ENCODE assay signal across 25 cellular contexts in the genomic region with DNA sequence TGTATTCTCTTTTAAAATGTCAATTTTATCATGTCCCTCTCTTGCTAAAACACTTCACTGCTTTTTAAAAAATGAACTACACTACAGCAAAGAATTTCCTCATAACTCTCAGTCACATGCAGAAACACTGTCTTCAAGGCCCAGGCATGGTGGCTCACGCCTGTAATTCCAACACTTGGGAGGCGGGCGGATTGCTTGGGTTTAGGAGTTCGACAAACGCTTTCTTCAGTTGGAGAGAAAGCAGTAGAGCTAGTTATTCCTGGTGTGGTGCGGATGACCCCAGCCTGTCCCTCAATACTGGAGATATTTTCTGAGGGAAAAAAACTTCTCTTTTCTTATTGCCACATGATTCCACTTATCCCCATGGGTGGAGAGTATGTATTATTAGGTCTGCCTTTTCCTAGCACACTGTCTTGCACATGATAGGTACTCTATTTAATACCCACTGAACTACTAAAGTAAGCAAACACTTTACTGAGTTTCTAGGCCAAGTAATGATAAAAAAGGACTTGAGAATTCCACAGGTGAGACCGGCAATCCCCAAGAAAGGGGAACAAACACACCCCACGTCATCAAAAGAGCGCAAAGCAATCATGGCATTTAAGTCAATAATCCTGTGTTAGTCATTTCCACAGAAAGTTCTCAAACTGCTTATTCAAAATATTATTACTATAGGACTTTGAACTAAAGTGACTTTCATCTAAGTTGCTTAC.
"Had no signal": no experiment of that assay in that cellular context is flagged by ENCODE, and none has a peak within 500 bp of the region (broad histone marks: within the 10 kb centered on the region; RNA-seq: fewer than 3 reads in every experiment).

No MANE protein-coding gene starts in this region.

- H3K27ac Mint-ChIP-seq: endodermal cell; immature natural killer cell; naive thymus-derived CD8-positive, alpha-beta T cell; nephron progenitor cell; stimulated activated effector memory CD8-positive, alpha-beta T cell treated with anti-CD3 and anti-CD28 coated beads, Interleukin-12 subunit alpha, Interleukin-12 subunit beta, amount 100 ng/mL, for 72 hours had no signal

- H3K27me3 Mint-ChIP-seq: naive thymus-derived CD8-positive, alpha-beta T cell had no signal

- H3K4me3 Mint-ChIP-seq: endodermal cell; immature natural killer cell; naive thymus-derived CD8-positive, alpha-beta T cell; nephron progenitor cell; stimulated activated effector memory CD8-positive, alpha-beta T cell treated with anti-CD3 and anti-CD28 coated beads, Interleukin-12 subunit alpha, Interleukin-12 subunit beta, amount 100 ng/mL, for 72 hours had no signal

- H3K4me1 ChIP-seq: gastroesophageal sphincter, heart right ventricle, stomach, thyroid gland had no signal

- H3K27ac ChIP-seq: epithelial cell of prostate, gastroesophageal sphincter, heart right ventricle, ovary, stomach, thyroid gland had no signal

- H3K4me1 Mint-ChIP-seq: endodermal cell; immature natural killer cell; naive thymus-derived CD8-positive, alpha-beta T cell; nephron progenitor cell; stimulated activated effector memory CD8-positive, alpha-beta T cell treated with anti-CD3 and anti-CD28 coated beads, Interleukin-12 subunit alpha, Interleukin-12 subunit beta, amount 100 ng/mL, for 72 hours had no signal

- ATAC-seq: esophagus mucosa; gastroesophageal sphincter; heart right ventricle; naive thymus-derived CD8-positive, alpha-beta T cell; sciatic nerve; stimulated activated effector memory CD8-positive, alpha-beta T cell treated with anti-CD3 and anti-CD28 coated beads, Interleukin-12 subunit alpha, Interleukin-12 subunit beta, amount 100 ng/mL, for 72 hours had no signal

- H3K36me3 Mint-ChIP-seq: immature natural killer cell; naive thymus-derived CD8-positive, alpha-beta T cell; stimulated activated effector memory CD8-positive, alpha-beta T cell treated with anti-CD3 and anti-CD28 coated beads, Interleukin-12 subunit alpha, Interleukin-12 subunit beta, amount 100 ng/mL, for 72 hours had no signal

- H3K4me3 ChIP-seq: gastroesophageal sphincter, heart right ventricle, ovary, smooth muscle cell, stomach, thyroid gland had no signal

- H3K9me3 Mint-ChIP-seq: immature natural killer cell; nephron progenitor cell; stimulated activated effector memory CD8-positive, alpha-beta T cell treated with anti-CD3 and anti-CD28 coated beads, Interleukin-12 subunit alpha, Interleukin-12 subunit beta, amount 100 ng/mL, for 72 hours had no signal

- H3K9me3 ChIP-seq: gastroesophageal sphincter, ovary, thyroid gland had no signal

- H3K27me3 ChIP-seq: gastroesophageal sphincter, heart right ventricle, ovary, stomach, thyroid gland had no signal

- H3K36me3 ChIP-seq: gastroesophageal sphincter, heart right ventricle, ovary, stomach, thyroid gland had no signal

- DNase-seq: central memory CD4-positive, alpha-beta T cell; effector CD8-positive, alpha-beta T cell; endodermal cell; foreskin fibroblast; heart right ventricle; hypothalamus; immature natural killer cell; islet precursor cell; naive thymus-derived CD8-positive, alpha-beta T cell; nephron progenitor cell; nucleus accumbens; ovary; retina; stimulated activated CD4-positive, alpha-beta T cell treated with anti-CD3 and anti-CD28 coated beads, Interleukin-12 subunit alpha, Interleukin-12 subunit beta, amount 100 ng/mL, for 4 hours; stimulated activated CD4-positive, alpha-beta T cell treated with anti-CD3 and anti-CD28 coated beads, Interleukin-1b, Interleukin-23, amount 100 ng/mL, for 48 hours; stimulated activated CD4-positive, alpha-beta T cell treated with anti-CD3 and anti-CD28 coated beads, Interleukin-4, amount 100 ng/mL, for 1 hour; stimulated activated naive CD4-positive, alpha-beta T cell treated with Interleukin-2 at 50 U/mL for 16 hours; stomach; thyroid gland had no signal

- H3K4me2 ChIP-seq: smooth muscle cell had no signal
